8 cellular contexts compared by ENCODE assay signal in genomic region chr17:13114601-13115024, GRCh38.
A peak's percentile ranks its signal among the peaks of the same experiment; 100 is the strongest.
DNase-seq lines count a peak whose midpoint lies in the region; ATAC-seq and TF ChIP-seq lines count a peak whose summit lies in the region.

No MANE protein-coding gene starts in this region.

- H3K4me3 ChIP-seq in fibroblast of the aortic adventitia (ENCODE audit: low read depth, low read length) (peak overlapping the region; percentile 50), psoas muscle (no peak overlapping the region), lower leg skin (ENCODE audit: low read depth, poor library complexity, severe bottlenecking) (no peak overlapping the region)

- peak in 2 of 3 experiments; percentile 31 to 62 for DNase-seq in NCI-H1417 (lab: John Stamatoyannopoulos, UW)
- no peak for DNase-seq in NCI-H1417 treated with DMSO at 0.1 percent for 48 hours (lab: John Stamatoyannopoulos, UW)
- DNase-seq in HS-5 (ENCODE audit: low read depth): peak; percentile 24
- DNase-seq in SHP77 treated with DMSO at 0.1 percent for 48 hours (lab: John Stamatoyannopoulos, UW): peak; percentile 90
- peak; percentile 51 for DNase-seq in fibroblast of the aortic adventitia (ENCODE audit: low read depth)
- DNase-seq in psoas muscle: no peak
- no peak for DNase-seq in lower leg skin (ENCODE audit: low spot score in 2 of 2)

- WGBS in psoas muscle, 3 donors: 2 to 4% (median 4%) methylated on average over 16 of the region's 16 CpGs
- WGBS in lower leg skin, 2 donors: 10 to 15% methylated on average over 16 of the region's 16 CpGs

- no peaks in the 10 kb centered on the region for H3K9me3 ChIP-seq in psoas muscle

- no peak for ATAC-seq in psoas muscle
- ATAC-seq in HG02973 (IDR thresholded peaks at IDR 0.05; ENCODE audit: unreplicated experiment): no peak

- intact Hi-C loops in psoas muscle (cut with DNase I) (no loop called here), lower leg skin (cut with DNase I; ENCODE audit: low total_unique reads) (no loop called here)

- TF ChIP-seq CTCF in fibroblast of the aortic adventitia (IDR thresholded peaks at IDR 0.05; ENCODE audit: insufficient read depth, low read length) (peak; percentile 86), psoas muscle (IDR thresholded peaks at IDR 0.05) (peak; percentile 24), lower leg skin (IDR thresholded peaks at IDR 0.05) (no peak)

- H3K36me3 ChIP-seq in psoas muscle (ENCODE audit: insufficient read depth in 1 of 2, low read depth in 1 of 2): no peaks in the 10 kb centered on the region

- H3K27me3 ChIP-seq in psoas muscle (ENCODE audit: insufficient read depth in 3 of 3, low read length in 2 of 3): peaks cover 0 to 2% (median 0%) of the 10 kb centered on the region in 3 donors

- TF ChIP-seq POLR2A in lower leg skin (IDR thresholded peaks at IDR 0.05): no peak

- H3K4me1 ChIP-seq in psoas muscle: no peaks in the 10 kb centered on the region

- H3K27ac ChIP-seq in psoas muscle: no peak overlapping the region

Comparison
In these comparisons a context has a peak if more than half of its experiments do, and no peak if none do; other contexts are left out.
1. DNase-seq: peak in NCI-H1417 (2 of 3), HS-5 (single experiment), SHP77 treated with DMSO at 0.1 percent for 48 hours (single experiment) and fibroblast of the aortic adventitia (single experiment); none in NCI-H1417 treated with DMSO at 0.1 percent for 48 hours (single experiment), psoas muscle (0 of 2) and lower leg skin (0 of 2).
2. CTCF ChIP-seq: peak in fibroblast of the aortic adventitia (single experiment) and psoas muscle (single experiment); none in lower leg skin (0 of 3).